In the genomic region with DNA sequence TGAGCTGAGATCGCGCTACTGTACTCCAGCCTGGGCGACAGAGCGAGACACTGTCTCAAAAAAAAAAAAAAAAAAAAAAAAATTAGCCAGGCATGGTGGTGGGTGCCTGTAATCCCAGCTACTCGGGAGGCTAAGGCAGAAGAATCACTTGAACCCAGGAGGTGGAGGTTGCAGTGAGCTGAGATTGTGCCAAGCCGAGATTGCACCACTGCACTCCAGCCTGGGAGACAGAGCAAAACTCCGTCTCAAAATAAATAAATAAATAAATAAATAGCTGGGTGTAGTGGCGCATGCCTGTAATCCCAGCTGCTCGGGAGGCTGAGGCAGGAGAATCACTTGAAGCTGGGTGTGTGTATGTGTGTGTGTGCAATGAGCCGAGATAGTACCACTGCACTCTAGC, we compare ENCODE assay signal across 8 cellular contexts. TPM values are rescaled to one million over a fixed set of nuclear protein-coding genes. Genes with fewer than 3 reads are reported as not detected.
DNase-seq lines count a peak whose midpoint lies in the region; ATAC-seq and TF ChIP-seq lines count a peak whose summit lies in the region.
"Not testable (repeated sequence)": the region's sequence is repeated elsewhere in the genome, so short reads cannot be mapped to it uniquely, and the experiment has no call there.

No MANE protein-coding gene starts in this region.

- CTCF ChIA-PET in HEK293T (lab: Yijun Ruan, JAX), result interaction anchor here (0.7 to 1.2 kb wide), 3 partner anchors 10 to 193 kb away, joined by 3 read pairs; no protein-coding TSS in a partner anchor
- CTCF ChIA-PET in activated CD4-positive, alpha-beta T cell treated with anti-CD3 and anti-CD28 coated beads, Interleukin-2, amount 10 ng/mL, durations not matched to agents 7 days and 5 days (lab: Charles Lee), result interaction anchor here (0.6 to 1.5 kb wide), 5 partner anchors 9 to 658 kb away, joined by 3 to 5 read pairs (median 3); no protein-coding TSS in a partner anchor
- CTCF ChIA-PET in activated naive CD4-positive, alpha-beta T cell treated with anti-CD3 and anti-CD28 coated beads for 36 hours (lab: Charles Lee), result interaction anchor here (0.6 to 2.6 kb wide), 2 partner anchors 48 to 77 kb away, joined by 3 to 12 read pairs; a partner anchor contains a TSS

- not testable (repeated sequence) for H3K27me3 ChIP-seq in CD4-positive, CD25-positive, alpha-beta regulatory T cell (ENCODE audit: control insufficient read depth, insufficient read depth, low read length); SU-DHL-6 (ENCODE audit: low read length); endodermal cell (ENCODE audit: control insufficient read depth, insufficient read depth, low read length, poor library complexity, severe bottlenecking)

- H3K27me3 Mint-ChIP-seq in CD4-positive, CD25-positive, alpha-beta regulatory T cell; activated CD4-positive, alpha-beta T cell treated with anti-CD3 and anti-CD28 coated beads, Interleukin-2, amount 10 ng/mL, durations not matched to agents 7 days and 5 days; activated naive CD4-positive, alpha-beta T cell treated with anti-CD3 and anti-CD28 coated beads for 36 hours (ENCODE audit: low read depth); endodermal cell (ENCODE audit: insufficient read depth): not testable (repeated sequence)

- H3K27ac ChIP-seq in CD4-positive, CD25-positive, alpha-beta regulatory T cell (ENCODE audit: insufficient read depth, low read length, poor library complexity, severe bottlenecking), result peak overlapping the region; percentile 60
- H3K27ac ChIP-seq in SU-DHL-6 (ENCODE audit: low read depth, low read length), result peak overlapping the region; percentile 45; the same call in 1 of the 2 replicates
- not testable (repeated sequence) for H3K27ac ChIP-seq in endodermal cell (ENCODE audit: low read depth, low read length)

- peaks cover 19% of the 10 kb centered on the region for H4K20me1 ChIP-seq in SU-DHL-6 (ENCODE audit: low read depth, low read length)

- DNase-seq in CD4-positive, CD25-positive, alpha-beta regulatory T cell; HEK293T (ENCODE audit: extremely low spot score); activated CD4-positive, alpha-beta T cell treated with anti-CD3 and anti-CD28 coated beads, Interleukin-2, amount 10 ng/mL, durations not matched to agents 7 days and 5 days; activated naive CD4-positive, alpha-beta T cell treated with anti-CD3 and anti-CD28 coated beads for 36 hours; stimulated activated effector memory CD8-positive, alpha-beta T cell treated with anti-CD3 and anti-CD28 coated beads, Interleukin-12 subunit alpha, Interleukin-12 subunit beta, amount 100 ng/mL, for 72 hours (ENCODE audit: low spot score in 2 of 2): not testable (repeated sequence)
- peak; percentile 12 for DNase-seq in endodermal cell
- peak; percentile 20 for DNase-seq in mesenteric fat pad (ENCODE audit: low spot score)

- H2AFZ ChIP-seq in SU-DHL-6 (ENCODE audit: low read depth, low read length, severe bottlenecking), result not testable (repeated sequence)

- 92 to 96% methylated on average over 4 to 9 of the region's 10 CpGs for WGBS in endodermal cell (ENCODE audit: insufficient coverage in 1 of 2, insufficient read length in 1 of 2), 2 experiments

- peaks cover 57% of the 10 kb centered on the region for H3K4me1 ChIP-seq in CD4-positive, CD25-positive, alpha-beta regulatory T cell (ENCODE audit: control insufficient read depth, insufficient read depth, low read length, poor library complexity, severe bottlenecking)
- H3K4me1 ChIP-seq in endodermal cell (ENCODE audit: control insufficient read depth, insufficient read depth, low read length), result not testable (repeated sequence)

- H3K9me3 ChIP-seq in CD4-positive, CD25-positive, alpha-beta regulatory T cell (ENCODE audit: control insufficient read depth in 2 of 2, low read length in 2 of 2); SU-DHL-6 (ENCODE audit: insufficient read depth, low read length); endodermal cell (ENCODE audit: control insufficient read depth, low read length): not testable (repeated sequence)

- H3K79me2 ChIP-seq in SU-DHL-6 (ENCODE audit: insufficient read depth, low read length), result peaks cover 99% of the 10 kb centered on the region

- POLR2A ChIA-PET in HEK293T (lab: Yijun Ruan, JAX), result interaction anchor here (1.4 to 2.5 kb wide), 3 partner anchors 9 to 195 kb away, joined by 6 to 7 read pairs (median 7); a partner anchor contains a TSS
- POLR2A ChIA-PET in activated CD4-positive, alpha-beta T cell treated with anti-CD3 and anti-CD28 coated beads, Interleukin-2, amount 10 ng/mL, durations not matched to agents 7 days and 5 days (lab: Charles Lee), result not testable (repeated sequence)

- not testable (repeated sequence) for H3K27ac Mint-ChIP-seq in CD4-positive, CD25-positive, alpha-beta regulatory T cell; endodermal cell
- H3K27ac Mint-ChIP-seq in activated CD4-positive, alpha-beta T cell treated with anti-CD3 and anti-CD28 coated beads, Interleukin-2, amount 10 ng/mL, durations not matched to agents 7 days and 5 days, result peak overlapping the region; percentile 85
- H3K27ac Mint-ChIP-seq in activated naive CD4-positive, alpha-beta T cell treated with anti-CD3 and anti-CD28 coated beads for 36 hours, result peak overlapping the region; percentile 74
- peak overlapping the region; percentile 8 for H3K27ac Mint-ChIP-seq in stimulated activated effector memory CD8-positive, alpha-beta T cell treated with anti-CD3 and anti-CD28 coated beads, Interleukin-12 subunit alpha, Interleukin-12 subunit beta, amount 100 ng/mL, for 72 hours

- not testable (repeated sequence) for ATAC-seq in CD4-positive, CD25-positive, alpha-beta regulatory T cell (ENCODE audit: low read depth in 2 of 2); stimulated activated effector memory CD8-positive, alpha-beta T cell treated with anti-CD3 and anti-CD28 coated beads, Interleukin-12 subunit alpha, Interleukin-12 subunit beta, amount 100 ng/mL, for 72 hours

- H3F3A ChIP-seq in SU-DHL-6 (ENCODE audit: insufficient read depth), result peaks cover 21% of the 10 kb centered on the region

- not testable (repeated sequence) for TF ChIP-seq CTCF in SU-DHL-6 (IDR thresholded peaks at IDR 0.05; ENCODE audit: insufficient read depth, low read length, poor library complexity, severe bottlenecking); endodermal cell (conservative IDR thresholded peaks at IDR 0.05)

- H3K9me2 ChIP-seq in SU-DHL-6 (replicated peaks; ENCODE audit: insufficient read depth, low read length), result not testable (repeated sequence)

- peak overlapping the region; percentile 67 for H3K4me3 ChIP-seq in CD4-positive, CD25-positive, alpha-beta regulatory T cell (ENCODE audit: low read depth, low read length)
- H3K4me3 ChIP-seq in SU-DHL-6 (ENCODE audit: insufficient read depth, low read length, poor library complexity, severe bottlenecking); endodermal cell (ENCODE audit: low read length): not testable (repeated sequence)

- intact Hi-C loops in activated naive CD4-positive, alpha-beta T cell treated with anti-CD3 and anti-CD28 coated beads for 36 hours (cut with micrococcal nuclease), result not testable (repeated sequence)

- not testable (repeated sequence) for H3K9ac ChIP-seq in SU-DHL-6 (ENCODE audit: low read length); endodermal cell (ENCODE audit: extremely low read depth, low read length, poor library complexity, severe bottlenecking)

- not testable (repeated sequence) for H3K4me2 ChIP-seq in SU-DHL-6 (ENCODE audit: low read depth, low read length, poor library complexity, severe bottlenecking)

- H3K9me3 Mint-ChIP-seq in CD4-positive, CD25-positive, alpha-beta regulatory T cell; activated CD4-positive, alpha-beta T cell treated with anti-CD3 and anti-CD28 coated beads, Interleukin-2, amount 10 ng/mL, durations not matched to agents 7 days and 5 days; activated naive CD4-positive, alpha-beta T cell treated with anti-CD3 and anti-CD28 coated beads for 36 hours; endodermal cell; stimulated activated effector memory CD8-positive, alpha-beta T cell treated with anti-CD3 and anti-CD28 coated beads, Interleukin-12 subunit alpha, Interleukin-12 subunit beta, amount 100 ng/mL, for 72 hours: not testable (repeated sequence)

- H3K36me3 ChIP-seq in CD4-positive, CD25-positive, alpha-beta regulatory T cell (ENCODE audit: control insufficient read depth, insufficient read depth, low read length), result peaks cover 11% of the 10 kb centered on the region
- H3K36me3 ChIP-seq in SU-DHL-6 (ENCODE audit: low read length), result not testable (repeated sequence)
- peaks cover 46% of the 10 kb centered on the region for H3K36me3 ChIP-seq in endodermal cell (ENCODE audit: control insufficient read depth, insufficient read depth, low read length)

- H3K4me1 Mint-ChIP-seq in CD4-positive, CD25-positive, alpha-beta regulatory T cell, result peaks cover 11 to 71% (median 45%) of the 10 kb centered on the region in 4 donors
- peaks cover 53% of the 10 kb centered on the region for H3K4me1 Mint-ChIP-seq in activated CD4-positive, alpha-beta T cell treated with anti-CD3 and anti-CD28 coated beads, Interleukin-2, amount 10 ng/mL, durations not matched to agents 7 days and 5 days
- H3K4me1 Mint-ChIP-seq in activated naive CD4-positive, alpha-beta T cell treated with anti-CD3 and anti-CD28 coated beads for 36 hours (ENCODE audit: low read depth), result peaks cover 69% of the 10 kb centered on the region
- H3K4me1 Mint-ChIP-seq in endodermal cell, result not testable (repeated sequence)
- peaks cover 29% of the 10 kb centered on the region for H3K4me1 Mint-ChIP-seq in stimulated activated effector memory CD8-positive, alpha-beta T cell treated with anti-CD3 and anti-CD28 coated beads, Interleukin-12 subunit alpha, Interleukin-12 subunit beta, amount 100 ng/mL, for 72 hours

- H3K36me3 Mint-ChIP-seq in CD4-positive, CD25-positive, alpha-beta regulatory T cell, result not testable (repeated sequence)
- peaks cover 35% of the 10 kb centered on the region for H3K36me3 Mint-ChIP-seq in activated CD4-positive, alpha-beta T cell treated with anti-CD3 and anti-CD28 coated beads, Interleukin-2, amount 10 ng/mL, durations not matched to agents 7 days and 5 days (ENCODE audit: low read depth)
- H3K36me3 Mint-ChIP-seq in activated naive CD4-positive, alpha-beta T cell treated with anti-CD3 and anti-CD28 coated beads for 36 hours (ENCODE audit: low read depth), result peaks cover 14% of the 10 kb centered on the region
- peaks cover 42% of the 10 kb centered on the region for H3K36me3 Mint-ChIP-seq in endodermal cell (ENCODE audit: low read depth)
- H3K36me3 Mint-ChIP-seq in stimulated activated effector memory CD8-positive, alpha-beta T cell treated with anti-CD3 and anti-CD28 coated beads, Interleukin-12 subunit alpha, Interleukin-12 subunit beta, amount 100 ng/mL, for 72 hours, result peaks cover 61% of the 10 kb centered on the region

- H3K4me3 Mint-ChIP-seq in CD4-positive, CD25-positive, alpha-beta regulatory T cell, result peak overlapping the region in 3 of 4 donors; percentile 2 to 55 (median 52)
- not testable (repeated sequence) for H3K4me3 Mint-ChIP-seq in activated CD4-positive, alpha-beta T cell treated with anti-CD3 and anti-CD28 coated beads, Interleukin-2, amount 10 ng/mL, durations not matched to agents 7 days and 5 days; activated naive CD4-positive, alpha-beta T cell treated with anti-CD3 and anti-CD28 coated beads for 36 hours; endodermal cell; stimulated activated effector memory CD8-positive, alpha-beta T cell treated with anti-CD3 and anti-CD28 coated beads, Interleukin-12 subunit alpha, Interleukin-12 subunit beta, amount 100 ng/mL, for 72 hours

RNA-seq across cellular contexts. Expression of a gene that starts 6.2 kb away (rescaled TPM):
- 123 TPM for total RNA-seq in CD4-positive, CD25-positive, alpha-beta regulatory T cell
- polyA plus RNA-seq in CD4-positive, CD25-positive, alpha-beta regulatory T cell, result 10 to 100 TPM; 13.6 to 15.0 (median 14.8) TPM
- 100 to 1,000 TPM; 106 to 115 TPM for total RNA-seq in activated CD4-positive, alpha-beta T cell treated with anti-CD3 and anti-CD28 coated beads, Interleukin-2, amount 10 ng/mL, durations not matched to agents 7 days and 5 days
- total RNA-seq in activated naive CD4-positive, alpha-beta T cell treated with anti-CD3 and anti-CD28 coated beads for 36 hours, result 10 to 100 TPM; 83.6 to 84.7 TPM
- total RNA-seq in endodermal cell, result 100 to 1,000 TPM; 119 to 123 TPM
- 56.8 TPM for polyA plus RNA-seq in endodermal cell (2013, experiment 1 of 2)
- 56.4 TPM for polyA plus RNA-seq in endodermal cell (2013, experiment 2 of 2)
- 41.9 TPM for total RNA-seq in mesenteric fat pad
